ENCODE assay signal across 8 cellular contexts in genomic region chr3:139111392-139112229, GRCh38.
DNase-seq lines count a peak whose midpoint lies in the region; ATAC-seq and TF ChIP-seq lines count a peak whose summit lies in the region.

No MANE protein-coding gene starts in this region.

- H3K27me3 ChIP-seq in brain microvascular endothelial cell (replicated peaks) (peaks cover 2% of the 10 kb centered on the region), iPS DF 6.9 (ENCODE audit: control insufficient read depth, insufficient read depth, low read length) (no peaks in the 10 kb centered on the region)

- H3K4me1 ChIP-seq in iPS DF 6.9 (ENCODE audit: control insufficient read depth, insufficient read depth, low read length) = no peaks in the 10 kb centered on the region

- TF ChIP-seq CTCF in NB4 (IDR thresholded peaks at IDR 0.05; ENCODE audit: low read depth, low read length) (peak; percentile 90), brain microvascular endothelial cell (IDR thresholded peaks at IDR 0.05; ENCODE audit: low read depth, low read length, missing control alignments) (peak; percentile 92)

- DNase-seq in CD1c-positive myeloid dendritic cell (ENCODE audit: extremely low spot score) (peak; percentile 42), NB4 (ENCODE audit: low read depth) (peak; percentile 79), T1000 (lab: John Stamatoyannopoulos, UW) (peak; percentile 37), brain microvascular endothelial cell (peak; percentile 55), iPS DF 6.9 (ENCODE audit: low read depth, low spot score) (peak; percentile 54)
- peak; percentile 48 for DNase-seq in stimulated activated CD4-positive, alpha-beta T cell treated with anti-CD3 and anti-CD28 coated beads, Interleukin-12 subunit alpha, Interleukin-12 subunit beta, amount 100 ng/mL, for 4 hours

- no peak overlapping the region for H3K4me3 ChIP-seq in NB4 (ENCODE audit: low read depth, low read length)
- H3K4me3 ChIP-seq in brain microvascular endothelial cell (ENCODE audit: low read depth, low read length) = no peak overlapping the region
- H3K4me3 ChIP-seq in iPS DF 6.9 (ENCODE audit: low read length) = no peak overlapping the region

- no peak overlapping the region for H3K27ac ChIP-seq in brain microvascular endothelial cell
- no peak overlapping the region for H3K27ac ChIP-seq in iPS DF 6.9 (ENCODE audit: low read length)

- no peaks in the 10 kb centered on the region for H3K9me3 ChIP-seq in iPS DF 6.9 (ENCODE audit: control insufficient read depth, insufficient read depth, low read length)

- WGBS in iPS DF 6.9 (ENCODE audit: insufficient coverage, insufficient read length) = no CpG with 5 or more reads among the region's 13 CpGs

- in situ Hi-C loops in brain microvascular endothelial cell (cut with HindIII; ENCODE audit: low pct_ligation_motif_present, low sequenced_read_pairs) = loop anchor here (10.0 kb wide), 1 partner anchor 203 kb away; no protein-coding TSS in a partner anchor

- TF ChIP-seq POLR2A in NB4 (IDR thresholded peaks at IDR 0.05; ENCODE audit: extremely low read depth, insufficient read length) = no peak

- H3K36me3 ChIP-seq in brain microvascular endothelial cell (replicated peaks) = no peaks in the 10 kb centered on the region
- H3K36me3 ChIP-seq in iPS DF 6.9 (ENCODE audit: control insufficient read depth, insufficient read depth, low read length) = no peaks in the 10 kb centered on the region

- ATAC-seq in GM21381 (IDR thresholded peaks at IDR 0.05; ENCODE audit: unreplicated experiment) (peak; percentile 55), GM18520 (IDR thresholded peaks at IDR 0.05; ENCODE audit: unreplicated experiment) (no peak)
